In the genomic region with DNA sequence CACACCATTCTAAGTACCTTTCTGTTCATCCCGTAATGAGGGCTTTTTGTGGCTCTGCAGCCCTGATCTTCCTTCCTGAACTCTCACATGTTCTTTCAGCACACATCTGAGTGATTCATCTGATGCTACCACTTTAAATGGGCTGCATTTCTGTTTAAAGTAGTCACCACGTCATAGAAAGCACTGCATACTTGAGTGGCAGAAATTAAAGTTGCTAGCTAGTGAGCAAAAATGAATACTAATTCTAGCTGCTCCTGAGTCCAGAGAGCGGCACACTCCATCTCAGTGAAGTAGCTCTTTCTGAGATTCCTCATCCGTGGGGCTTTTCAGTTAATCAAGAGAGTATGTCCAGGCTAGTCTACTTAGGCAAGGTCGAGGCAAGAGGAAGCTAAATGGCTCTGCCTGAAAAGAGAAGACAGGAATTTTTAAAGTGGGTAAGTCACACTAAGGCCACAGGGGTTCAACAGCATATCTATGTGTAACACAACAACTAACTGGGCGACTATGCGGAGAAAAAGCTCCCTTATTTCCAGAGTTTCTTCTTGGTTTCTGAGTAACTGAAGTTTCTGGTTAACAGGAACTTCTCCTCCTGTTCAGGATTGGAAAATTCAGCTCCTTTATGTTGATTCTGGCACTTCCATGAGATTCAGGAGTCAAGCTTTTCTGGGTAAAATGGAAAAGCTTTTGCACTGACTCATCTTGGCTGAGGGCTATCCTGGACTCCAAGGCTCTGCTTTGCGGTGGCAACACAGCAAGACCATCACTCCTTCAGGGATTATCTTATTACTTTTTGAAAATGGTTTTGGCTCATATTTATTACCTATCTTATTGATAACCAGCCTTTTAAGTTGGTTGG, we compare ENCODE assay signal across 18 cellular contexts.
DNase-seq lines count a peak whose midpoint lies in the region; ATAC-seq, FAIRE-seq and TF ChIP-seq lines count a peak whose summit lies in the region.
"Had no signal": no experiment of that assay in that cellular context is flagged by ENCODE, and none has a peak within 500 bp of the region (broad histone marks: within the 10 kb centered on the region; RNA-seq: fewer than 3 reads in every experiment).

No MANE protein-coding gene starts in this region.

- H3K9me3 Mint-ChIP-seq in type B pancreatic cell: peaks cover 4% of the 10 kb centered on the region

- in situ Hi-C loops in IMR-90 (cut with MboI; ENCODE audit: low sequenced_read_pairs): no loop called here
- in situ Hi-C loops in mammary epithelial cell (cut with MboI; ENCODE audit: low sequenced_read_pairs in 2 of 2): no loop called here

- H3K36me3 Mint-ChIP-seq in type B pancreatic cell: no peaks in the 10 kb centered on the region
- H3K36me3 Mint-ChIP-seq: activated naive CD8-positive, alpha-beta T cell treated with anti-CD3 and anti-CD28 coated beads for 36 hours; naive thymus-derived CD8-positive, alpha-beta T cell had no signal

- peak overlapping the region; percentile 73 for H2BK20ac ChIP-seq in IMR-90 (ENCODE audit: low read depth, low read length)

- CTCF ChIA-PET in IMR-90 (lab: Yijun Ruan, JAX): no interaction called here
- CTCF ChIA-PET in mammary epithelial cell (lab: Charles Lee; ENCODE audit: low non-redundant PET): no interaction called here

- peaks cover 3% of the 10 kb centered on the region for H3K27me3 Mint-ChIP-seq in type B pancreatic cell
- H3K27me3 Mint-ChIP-seq: activated naive CD8-positive, alpha-beta T cell treated with anti-CD3 and anti-CD28 coated beads for 36 hours; activated T-cell treated with anti-CD3 and anti-CD28 coated beads, Interleukin-2, amount 50 U/mL, for 24 hours; naive thymus-derived CD8-positive, alpha-beta T cell; stimulated activated naive CD8-positive, alpha-beta T cell treated with anti-CD3 and anti-CD28 coated beads, Interleukin-15, amount 100 ng/mL, for 72 hours had no signal

- no peak overlapping the region for H3K14ac ChIP-seq in IMR-90 (replicated peaks; ENCODE audit: low read depth, low read length)

- TF ChIP-seq RAD21 in IMR-90 (IDR thresholded peaks at IDR 0.05; ENCODE audit: low read length): no peak

- no peaks in the 10 kb centered on the region for H4K20me1 ChIP-seq in IMR-90 (ENCODE audit: insufficient read depth, low read length)
- H4K20me1 ChIP-seq in mammary epithelial cell (ENCODE audit: insufficient read depth, low read length): no peaks in the 10 kb centered on the region
- no peaks in the 10 kb centered on the region for H4K20me1 ChIP-seq in keratinocyte (ENCODE audit: control insufficient read depth, extremely low read depth, insufficient read depth, low read length)
- H4K20me1 ChIP-seq: BLaER1 treated with 17β-estradiol and CSF1 and Interleukin-3, amounts not matched to agents 10 nM and 100 nM had no signal

- H3K4ac ChIP-seq in IMR-90 (ENCODE audit: low read depth, low read length): no peak overlapping the region

- H3K9me3 ChIP-seq in IMR-90 (ENCODE audit: control insufficient read depth, insufficient read depth, low read length): 0 out of 2 replicates have a peak, but pooled peaks cover 1% of the 10 kb centered on the region
- H3K9me3 ChIP-seq in mammary epithelial cell (replicated peaks; ENCODE audit: insufficient read depth, low read length): no peaks in the 10 kb centered on the region
- H3K9me3 ChIP-seq in keratinocyte (ENCODE audit: control insufficient read depth, low read depth, low read length): no peaks in the 10 kb centered on the region

- H3K36me3 ChIP-seq in IMR-90 (ENCODE audit: control insufficient read depth, insufficient read depth, low read length) (no peaks in the 10 kb centered on the region), mammary epithelial cell (ENCODE audit: insufficient read depth, low read length) (no peaks in the 10 kb centered on the region), keratinocyte (ENCODE audit: control insufficient read depth in 2 of 2, extremely low read depth in 1 of 2, insufficient read depth in 2 of 2, low read length in 2 of 2) (no peaks in the 10 kb centered on the region)
- H3K36me3 ChIP-seq: BLaER1 treated with 17β-estradiol and CSF1 and Interleukin-3, amounts not matched to agents 10 nM and 100 nM had no signal

- H3K4me3 ChIP-seq in IMR-90 (ENCODE audit: insufficient read depth, low read depth, low read length) (no peak overlapping the region), mammary epithelial cell (replicated peaks in 1 of 3; ENCODE audit: insufficient read depth in 1 of 3, low read depth in 2 of 3, low read length in 3 of 3) (no peak overlapping the region), keratinocyte (ENCODE audit: control insufficient read depth in 2 of 3, extremely low read depth in 1 of 3, insufficient read depth in 2 of 3, low read depth in 1 of 3, low read length in 3 of 3) (no peak overlapping the region)
- H3K4me3 ChIP-seq: BLaER1 treated with 17β-estradiol and CSF1 and Interleukin-3, amounts not matched to agents 10 nM and 100 nM; coronary artery had no signal

- H3K79me2 ChIP-seq in mammary epithelial cell (ENCODE audit: insufficient read depth, low read length) (no peaks in the 10 kb centered on the region), keratinocyte (ENCODE audit: control insufficient read depth, insufficient read depth, low read length) (no peaks in the 10 kb centered on the region)

- BruUV-seq in IMR-90 (replicated peaks; lab: Mats Ljungman, UMichigan) (TSS peak; percentile 80), mammary epithelial cell (replicated peaks; lab: Mats Ljungman, UMichigan) (no TSS peak)

- no peak overlapping the region for H2AFZ ChIP-seq in IMR-90 (replicated peaks; ENCODE audit: low read length, poor library complexity)
- no peak overlapping the region for H2AFZ ChIP-seq in mammary epithelial cell (ENCODE audit: low read depth, low read length)
- H2AFZ ChIP-seq in keratinocyte (ENCODE audit: control insufficient read depth, low read length): peak overlapping the region; percentile 6

- H2BK5ac ChIP-seq in IMR-90 (ENCODE audit: low read depth, low read length, poor library complexity, severe bottlenecking): peak overlapping the region; percentile 73

- TF ChIP-seq CTCF in IMR-90 (conservative IDR thresholded peaks at IDR 0.05; ENCODE audit: low read depth, low read length) (no peak), mammary epithelial cell (conservative IDR thresholded peaks at IDR 0.05 in 1 of 2, IDR thresholded peaks at IDR 0.05 in 1 of 2; ENCODE audit: extremely low read depth in 1 of 2, insufficient read depth in 1 of 2, low read depth in 1 of 2, low read length in 2 of 2) (no peak), keratinocyte (optimal IDR thresholded peaks at IDR 0.05 in 1 of 3, IDR thresholded peaks at IDR 0.05 in 1 of 3, conservative IDR thresholded peaks at IDR 0.05 in 1 of 3; ENCODE audit: extremely low read depth in 1 of 3, insufficient read depth in 2 of 3, low read length in 3 of 3) (no peak), type B pancreatic cell (conservative IDR thresholded peaks at IDR 0.05) (no peak)

- POLR2A ChIA-PET in IMR-90 (lab: Charles Lee; ENCODE audit: unreplicated experiment): no interaction called here

- FAIRE-seq in keratinocyte (lab: Jason Lieb, UNC) (no peak), GM12892 (lab: Jason Lieb, UNC) (no peak)

- H3K4me1 Mint-ChIP-seq in type B pancreatic cell (ENCODE audit: unreplicated experiment): peaks cover 5% of the 10 kb centered on the region
- H3K4me1 Mint-ChIP-seq: activated naive CD8-positive, alpha-beta T cell treated with anti-CD3 and anti-CD28 coated beads for 36 hours; stimulated activated naive CD8-positive, alpha-beta T cell treated with anti-CD3 and anti-CD28 coated beads, Interleukin-15, amount 100 ng/mL, for 72 hours had no signal

- ATAC-seq in IMR-90 (ENCODE audit: low read depth) (peak; percentile 88), HG03108 (IDR thresholded peaks at IDR 0.05; ENCODE audit: unreplicated experiment) (no peak)
- ATAC-seq: naive thymus-derived CD8-positive, alpha-beta T cell; stimulated activated naive CD8-positive, alpha-beta T cell treated with anti-CD3 and anti-CD28 coated beads, Interleukin-15, amount 100 ng/mL, for 72 hours had no signal

- H3K56ac ChIP-seq in IMR-90 (ENCODE audit: extremely low read depth, insufficient read depth, low read length): no peak overlapping the region

- H3K9me1 ChIP-seq in IMR-90 (ENCODE audit: insufficient read depth, low read length) (no peaks in the 10 kb centered on the region), keratinocyte (ENCODE audit: control insufficient read depth, extremely low read depth, insufficient read depth, low read length) (no peaks in the 10 kb centered on the region)

- TF ChIP-seq POLR2A in IMR-90 (IDR thresholded peaks at IDR 0.05; ENCODE audit: low read depth, low read length) (no peak), GM12892 (IDR thresholded peaks at IDR 0.05; ENCODE audit: low read depth, low read length) (no peak)

- dilution Hi-C loops in IMR-90 (cut with HindIII; ENCODE audit: low sequenced_read_pairs, unreplicated experiment) (no loop called here), mammary epithelial cell (cut with HindIII; ENCODE audit: low sequenced_read_pairs) (no loop called here), keratinocyte (cut with MboI; ENCODE audit: extremely low pct_ligation_motif_present, low sequenced_read_pairs) (no loop called here)

- H4K8ac ChIP-seq in IMR-90 (ENCODE audit: low read depth in 2 of 2, low read length in 2 of 2): no peak overlapping the region; a peak in 1 of 4 replicates

- no peak overlapping the region for H4K5ac ChIP-seq in IMR-90 (ENCODE audit: low read depth, low read length)

- H3K23ac ChIP-seq in IMR-90 (ENCODE audit: low read depth, low read length): no peak overlapping the region

- H3K4me3 Mint-ChIP-seq in type B pancreatic cell: no peak overlapping the region
- H3K4me3 Mint-ChIP-seq: activated naive CD8-positive, alpha-beta T cell treated with anti-CD3 and anti-CD28 coated beads for 36 hours; activated T-cell treated with anti-CD3 and anti-CD28 coated beads, Interleukin-2, amount 50 U/mL, for 24 hours; naive thymus-derived CD8-positive, alpha-beta T cell; stimulated activated naive CD8-positive, alpha-beta T cell treated with anti-CD3 and anti-CD28 coated beads, Interleukin-15, amount 100 ng/mL, for 72 hours had no signal

- H2BK15ac ChIP-seq in IMR-90 (ENCODE audit: low read depth, low read length): no peak overlapping the region

- peak; percentile 68 for DNase-seq in IMR-90
- peak; percentile 24 for DNase-seq in mammary epithelial cell
- DNase-seq in keratinocyte (ENCODE audit: low read depth, low spot score): no peak
- no peak for DNase-seq in type B pancreatic cell (ENCODE audit: extremely low spot score, unreplicated experiment)
- no peak for DNase-seq in GM12892 (ENCODE audit: insufficient read length)
- DNase-seq in NCI-H1930 (lab: John Stamatoyannopoulos, UW): no peak
- DNase-seq: activated CD4-positive, alpha-beta T cell treated with anti-CD3 and anti-CD28 coated beads, Interleukin-2, amount 50 U/mL, for 4 hours; activated naive CD8-positive, alpha-beta T cell treated with anti-CD3 and anti-CD28 coated beads for 36 hours; activated T-cell treated with anti-CD3 and anti-CD28 coated beads, Interleukin-2, amount 50 U/mL, for 24 hours; erythroblast; naive thymus-derived CD8-positive, alpha-beta T cell; NCI-H146; NCI-H446 treated with DMSO at 0.1 percent for 48 hours; OCI-M1; stimulated activated naive CD8-positive, alpha-beta T cell treated with anti-CD3 and anti-CD28 coated beads, Interleukin-15, amount 100 ng/mL, for 72 hours had no signal

- no peaks in the 10 kb centered on the region for H3K79me1 ChIP-seq in IMR-90 (ENCODE audit: low read depth in 1 of 2, low read length in 2 of 2)

- H3K27me3 ChIP-seq in IMR-90 (ENCODE audit: control insufficient read depth, insufficient read depth, low read length): no peaks in the 10 kb centered on the region
- H3K27me3 ChIP-seq in mammary epithelial cell (ENCODE audit: insufficient read depth, low read length): no peaks in the 10 kb centered on the region
- no peaks in the 10 kb centered on the region for H3K27me3 ChIP-seq in keratinocyte (ENCODE audit: control insufficient read depth, extremely low read depth, insufficient read depth, low read length)
- H3K27me3 ChIP-seq: BLaER1 treated with 17β-estradiol and CSF1 and Interleukin-3, amounts not matched to agents 10 nM and 100 nM had no signal

- no CpG with 5 or more reads among the region's 8 CpGs for WGBS in IMR-90 (ENCODE audit: extremely low coverage in 2 of 2, insufficient read length in 1 of 2), 2 experiments
- WGBS in mammary epithelial cell (ENCODE audit: low coverage, missing lambda C conversion rate): 63% methylated on average over 8 of the region's 8 CpGs

- H3K4me2 ChIP-seq in IMR-90 (ENCODE audit: low read depth, low read length) (peak overlapping the region; percentile 44), mammary epithelial cell (ENCODE audit: insufficient read depth, low read depth, low read length) (no peak overlapping the region), keratinocyte (ENCODE audit: control insufficient read depth, extremely low read depth, insufficient read depth, low read depth, low read length) (no peak overlapping the region)
- H3K4me2 ChIP-seq: BLaER1 treated with 17β-estradiol and CSF1 and Interleukin-3, amounts not matched to agents 10 nM and 100 nM had no signal

- no peak overlapping the region for H2AK9ac ChIP-seq in IMR-90 (replicated peaks; ENCODE audit: low read depth, low read length, poor library complexity)

- 0 out of 2 replicates have a peak overlapping the region, but pooled peaks have one; percentile 67 for H3K18ac ChIP-seq in IMR-90 (ENCODE audit: low read depth, low read length)

- intact Hi-C loops in IMR-90 (cut with micrococcal nuclease): loop anchor here (10.0 kb wide), 1 partner anchor 529 kb away; the partner anchor contains the start of gene BASP1
- intact Hi-C loops in mammary epithelial cell (cut with micrococcal nuclease): no loop called here

- peak overlapping the region; percentile 64 for H2BK120ac ChIP-seq in IMR-90 (ENCODE audit: low read depth, low read length)

- H3K27ac Mint-ChIP-seq in type B pancreatic cell: peak overlapping the region; percentile 36
- H3K27ac Mint-ChIP-seq: activated naive CD8-positive, alpha-beta T cell treated with anti-CD3 and anti-CD28 coated beads for 36 hours; activated T-cell treated with anti-CD3 and anti-CD28 coated beads, Interleukin-2, amount 50 U/mL, for 24 hours; naive thymus-derived CD8-positive, alpha-beta T cell; stimulated activated naive CD8-positive, alpha-beta T cell treated with anti-CD3 and anti-CD28 coated beads, Interleukin-15, amount 100 ng/mL, for 72 hours had no signal

- H4K91ac ChIP-seq in IMR-90 (ENCODE audit: insufficient read depth, low read depth, low read length): no peak overlapping the region

- H3K27ac ChIP-seq in IMR-90 (ENCODE audit: insufficient read depth, low read length) (peak overlapping the region; percentile 81; the same call in 1 of the 2 replicates), mammary epithelial cell (ENCODE audit: insufficient read depth, low read depth, low read length) (no peak overlapping the region), keratinocyte (ENCODE audit: control insufficient read depth, insufficient read depth, low read length) (no peak overlapping the region)
- H3K27ac ChIP-seq: BLaER1 treated with 17β-estradiol and CSF1 and Interleukin-3, amounts not matched to agents 10 nM and 100 nM; coronary artery had no signal

- H3K4me1 ChIP-seq in IMR-90 (ENCODE audit: control insufficient read depth, insufficient read depth, low read length) (no peaks in the 10 kb centered on the region), mammary epithelial cell (ENCODE audit: insufficient read depth, low read length) (no peaks in the 10 kb centered on the region), keratinocyte (ENCODE audit: control insufficient read depth, extremely low read depth, insufficient read depth, low read length) (no peaks in the 10 kb centered on the region)

- 0 out of 2 replicates have a peak overlapping the region, but pooled peaks have one; percentile 33 for H3K9ac ChIP-seq in IMR-90 (ENCODE audit: low read depth, low read length)
- no peak overlapping the region for H3K9ac ChIP-seq in mammary epithelial cell (ENCODE audit: insufficient read depth, low read length)
- no peak overlapping the region for H3K9ac ChIP-seq in keratinocyte (ENCODE audit: control insufficient read depth, extremely low read depth, insufficient read depth, low read length)
- H3K9ac ChIP-seq: BLaER1 treated with 17β-estradiol and CSF1 and Interleukin-3, amounts not matched to agents 10 nM and 100 nM had no signal

- H2AK5ac ChIP-seq in IMR-90 (ENCODE audit: low read depth, low read length): no peak overlapping the region

Comparison
In these comparisons a context has a peak if more than half of its experiments do, and no peak if none do; other contexts are left out.
1. DNase-seq: peak in IMR-90 (single experiment) and mammary epithelial cell (single experiment); none in keratinocyte (single experiment), type B pancreatic cell (single experiment), GM12892 (single experiment) and NCI-H1930 (0 of 2).